In genomic region chr20:63273635-63274380, GRCh38 we compare ENCODE assay signal across 9 cellular contexts. TPM values are rescaled to one million over a fixed set of nuclear protein-coding genes. Genes with fewer than 3 reads are reported as not detected.
A peak's percentile ranks its signal among the peaks of the same experiment; 100 is the strongest.
DNase-seq lines count a peak whose midpoint lies in the region; ATAC-seq and TF ChIP-seq lines count a peak whose summit lies in the region.
"Had no signal": no experiment of that assay in that cellular context is flagged by ENCODE, and none has a peak within 500 bp of the region (broad histone marks: within the 10 kb centered on the region; RNA-seq: fewer than 3 reads in every experiment).

No MANE protein-coding gene starts in this region.

- in situ Hi-C loops in IMR-90 (cut with MboI; ENCODE audit: low sequenced_read_pairs) = loop anchor here (5.0 kb wide), 1 partner anchor 42 kb away; no protein-coding TSS in a partner anchor
- in situ Hi-C loops in G401 (cut with HindIII; ENCODE audit: low sequenced_read_pairs) = no loop called here

- H3K27ac ChIP-seq in BLaER1 treated with 17β-estradiol and CSF1 and Interleukin-3, amounts not matched to agents 10 nM and 100 nM = peak overlapping the region in 10 of 11 experiments; percentile 65 to 86 (median 81); a peak in 20 of 22 replicates
- H3K27ac ChIP-seq in IMR-90 (ENCODE audit: insufficient read depth, low read length) (no peak overlapping the region; the same call in 1 of the 2 replicates), lung (ENCODE audit: low read depth in 1 of 2, low read length in 1 of 2) (no peak overlapping the region)

- H3K23ac ChIP-seq in IMR-90 (ENCODE audit: low read depth, low read length) = peak overlapping the region; percentile 88; the same call in 1 of the 2 replicates

- no peak for TF ChIP-seq RAD21 in IMR-90 (IDR thresholded peaks at IDR 0.05; ENCODE audit: low read length)

- 0 out of 2 replicates have a peak overlapping the region, but pooled peaks have one; percentile 73 for H3K14ac ChIP-seq in IMR-90 (replicated peaks; ENCODE audit: low read depth, low read length)

- no peak overlapping the region for H2AFZ ChIP-seq in IMR-90 (replicated peaks; ENCODE audit: low read length, poor library complexity)

- H2BK5ac ChIP-seq in IMR-90 (ENCODE audit: low read depth, low read length, poor library complexity, severe bottlenecking) = peak overlapping the region; percentile 58

- TF ChIP-seq CTCF in IMR-90 (conservative IDR thresholded peaks at IDR 0.05; ENCODE audit: low read depth, low read length) (no peak), brain (conservative IDR thresholded peaks at IDR 0.05) (no peak), lung (IDR thresholded peaks at IDR 0.05; ENCODE audit: control extremely low read depth, extremely low read depth) (no peak)

- H2BK15ac ChIP-seq in IMR-90 (ENCODE audit: low read depth, low read length) = no peak overlapping the region

- H3K4me3 ChIP-seq in BLaER1 treated with 17β-estradiol and CSF1 and Interleukin-3, amounts not matched to agents 10 nM and 100 nM = peak overlapping the region; percentile 86 to 97 (median 93)
- H3K4me3 ChIP-seq in IMR-90 (ENCODE audit: insufficient read depth, low read depth, low read length) (peak overlapping the region; percentile 72), lung (peak overlapping the region; percentile 18)

- TSS peak; percentile 71 for BruUV-seq in IMR-90 (replicated peaks; lab: Mats Ljungman, UMichigan)

- H3K27me3 Mint-ChIP-seq in brain = peaks cover 6% of the 10 kb centered on the region

- peak; percentile 10 for ATAC-seq in IMR-90 (ENCODE audit: low read depth)
- ATAC-seq in lung (ENCODE audit: insufficient read depth, low FRiP score) = no peak
- no peak for ATAC-seq in HG02759 (IDR thresholded peaks at IDR 0.05; ENCODE audit: unreplicated experiment)

- no peaks in the 10 kb centered on the region for H3K9me3 Mint-ChIP-seq in brain

- peaks cover 47% of the 10 kb centered on the region for H3K4me1 Mint-ChIP-seq in brain

- dilution Hi-C loops in IMR-90 (cut with HindIII; ENCODE audit: low sequenced_read_pairs, unreplicated experiment) = no loop called here

- no peak overlapping the region for H2BK20ac ChIP-seq in IMR-90 (ENCODE audit: low read depth, low read length)

- H2BK120ac ChIP-seq in IMR-90 (ENCODE audit: low read depth, low read length) = no peak overlapping the region

- intact Hi-C loops in IMR-90 (cut with micrococcal nuclease) = loop anchor here (5.0 kb wide), 2 partner anchors 42 to 57 kb away; partner anchors contain the start of gene YTHDF1

- no peaks in the 10 kb centered on the region for H3K9me3 ChIP-seq in BLaER1 treated with 17β-estradiol and CSF1 and Interleukin-3, amounts not matched to agents 10 nM and 100 nM (replicated peaks in 1 of 11)
- H3K9me3 ChIP-seq in IMR-90 (ENCODE audit: control insufficient read depth, insufficient read depth, low read length) (no peaks in the 10 kb centered on the region), lung (ENCODE audit: control insufficient read depth in 2 of 2, insufficient read depth in 1 of 2, low read length in 1 of 2) (no peaks in the 10 kb centered on the region)

- H3K4me1 ChIP-seq in BLaER1 treated with 17β-estradiol and CSF1 and Interleukin-3, amounts not matched to agents 10 nM and 100 nM = peaks cover 34 to 42% (median 39%) of the 10 kb centered on the region in 10 experiments
- H3K4me1 ChIP-seq in IMR-90 (ENCODE audit: control insufficient read depth, insufficient read depth, low read length) = peaks cover 12% of the 10 kb centered on the region
- H3K4me1 ChIP-seq in lung (ENCODE audit: control insufficient read depth in 2 of 2, insufficient read depth in 2 of 2, low read length in 2 of 2) = peaks cover 0 to 7% of the 10 kb centered on the region in 2 donors

- peaks cover 46 to 59% (median 54%) of the 10 kb centered on the region in 11 experiments for H4K20me1 ChIP-seq in BLaER1 treated with 17β-estradiol and CSF1 and Interleukin-3, amounts not matched to agents 10 nM and 100 nM
- peaks cover 56% of the 10 kb centered on the region for H4K20me1 ChIP-seq in IMR-90 (ENCODE audit: insufficient read depth, low read length)

- H3K27ac Mint-ChIP-seq in brain = peak overlapping the region; percentile 90 to 96 (median 93)

- peaks cover 8% of the 10 kb centered on the region; the same call in 1 of the 2 replicates for H3K9me1 ChIP-seq in IMR-90 (ENCODE audit: insufficient read depth, low read length)

- H4K8ac ChIP-seq in IMR-90 (ENCODE audit: low read depth in 2 of 2, low read length in 2 of 2) = peak overlapping the region in 1 of 2 experiments; percentile 57; a peak in 1 of 4 replicates

- H2AK9ac ChIP-seq in IMR-90 (replicated peaks; ENCODE audit: low read depth, low read length, poor library complexity) = peak overlapping the region; percentile 48

- peaks cover 8 to 49% of the 10 kb centered on the region in 2 experiments; a peak in 3 of 4 replicates for H3K79me1 ChIP-seq in IMR-90 (ENCODE audit: low read depth in 1 of 2, low read length in 2 of 2)

- DNase-seq in IMR-90 (peak; percentile 88), lung (ENCODE audit: low spot score) (no peak), G401 (ENCODE audit: low spot score) (no peak), DMS79 treated with DMSO at 0.1 percent for 48 hours (lab: John Stamatoyannopoulos, UW) (no peak), NOMO-1 (lab: John Stamatoyannopoulos, UW; ENCODE audit: unreplicated experiment in 2 of 2) (no peak)

- H2AK5ac ChIP-seq in IMR-90 (ENCODE audit: low read depth, low read length) = peak overlapping the region; percentile 47

- peak overlapping the region; percentile 37; the same call in 1 of the 2 replicates for H3K56ac ChIP-seq in IMR-90 (ENCODE audit: extremely low read depth, insufficient read depth, low read length)

- peaks cover 34 to 44% (median 37%) of the 10 kb centered on the region in 11 experiments for H3K36me3 ChIP-seq in BLaER1 treated with 17β-estradiol and CSF1 and Interleukin-3, amounts not matched to agents 10 nM and 100 nM
- peaks cover 32% of the 10 kb centered on the region for H3K36me3 ChIP-seq in IMR-90 (ENCODE audit: control insufficient read depth, insufficient read depth, low read length)
- peaks cover 0 to 31% of the 10 kb centered on the region in 2 donors for H3K36me3 ChIP-seq in lung (ENCODE audit: control insufficient read depth in 2 of 2, insufficient read depth in 2 of 2, low read length in 2 of 2)

- H3K36me3 Mint-ChIP-seq in brain = peaks cover 22% of the 10 kb centered on the region

- 48% methylated on average over 4 of the region's 20 CpGs; no CpG with 5 or more reads in 1 of the 2 experiments for WGBS in IMR-90 (ENCODE audit: extremely low coverage in 2 of 2, insufficient read length in 1 of 2), 2 experiments
- 40 to 52% methylated on average over 20 of the region's 20 CpGs for WGBS in lung, 2 donors

- peak overlapping the region; percentile 4; the same call in 1 of the 2 replicates for H3K4ac ChIP-seq in IMR-90 (ENCODE audit: low read depth, low read length)

- H3K18ac ChIP-seq in IMR-90 (ENCODE audit: low read depth, low read length) = no peak overlapping the region

- POLR2A ChIA-PET in IMR-90 (lab: Charles Lee; ENCODE audit: unreplicated experiment) = interaction anchor here (0.6 kb wide), 1 partner anchor 42 kb away, joined by 5 read pairs; no protein-coding TSS in a partner anchor

- peak; percentile 76; the same call in 1 of the 2 replicates for TF ChIP-seq POLR2A in IMR-90 (IDR thresholded peaks at IDR 0.05; ENCODE audit: low read depth, low read length)

- peak overlapping the region; percentile 89 to 100 (median 97) for H3K4me2 ChIP-seq in BLaER1 treated with 17β-estradiol and CSF1 and Interleukin-3, amounts not matched to agents 10 nM and 100 nM
- H3K4me2 ChIP-seq in IMR-90 (ENCODE audit: low read depth, low read length) = peak overlapping the region; percentile 97

- CTCF ChIA-PET in IMR-90 (lab: Yijun Ruan, JAX) = interaction anchor here (1.0 kb wide), 1 partner anchor 51 kb away, joined by 3 read pairs; no protein-coding TSS in a partner anchor

- H4K91ac ChIP-seq in IMR-90 (ENCODE audit: insufficient read depth, low read depth, low read length) = peak overlapping the region; percentile 15; the same call in 1 of the 2 replicates

- H3K9ac ChIP-seq in BLaER1 treated with 17β-estradiol and CSF1 and Interleukin-3, amounts not matched to agents 10 nM and 100 nM = peak overlapping the region; percentile 85 to 93 (median 89)
- H3K9ac ChIP-seq in IMR-90 (ENCODE audit: low read depth, low read length) = peak overlapping the region; percentile 95

- H4K5ac ChIP-seq in IMR-90 (ENCODE audit: low read depth, low read length) = no peak overlapping the region

- peaks cover 0 to 19% (median 11%) of the 10 kb centered on the region in 11 experiments; a peak in 11 of 22 replicates for H3K27me3 ChIP-seq in BLaER1 treated with 17β-estradiol and CSF1 and Interleukin-3, amounts not matched to agents 10 nM and 100 nM
- no peaks in the 10 kb centered on the region for H3K27me3 ChIP-seq in IMR-90 (ENCODE audit: control insufficient read depth, insufficient read depth, low read length)
- no peaks in the 10 kb centered on the region for H3K27me3 ChIP-seq in lung (ENCODE audit: control insufficient read depth, insufficient read depth)

- H3K4me3 Mint-ChIP-seq in brain = peak overlapping the region; percentile 91 to 98 (median 94)

RNA-seq across cellular contexts. Expression of gene ARFGAP1, which starts 1.2 kb away (rescaled TPM):
- total RNA-seq in IMR-90 (2012; rRNA removed) (54.7 and 59.1 TPM in 2 replicates), lung (100 to 1,000 TPM in 1 of 2 donors, 10 to 100 TPM in 1; 47.0 to 108 TPM)
- polyA plus RNA-seq in IMR-90 (2012; rRNA removed) (194 and 203 TPM in 2 replicates), brain (ENCODE audit: insufficient read depth, low read depth, low replicate concordance) (42.2 TPM), lung (100 to 1,000 TPM in 1 of 2 donors, 10 to 100 TPM in 1; 70.8 to 104 TPM)
- 96.9 and 108 TPM in 2 replicates for polyA plus RNA-seq in IMR-90 (2012; cell fraction: cytosol; rRNA removed)
- 1,020 and 2,202 TPM in 2 replicates for polyA plus RNA-seq in IMR-90 (2012; cell fraction: nucleus; rRNA removed; ENCODE audit: low replicate concordance)
- 69.8 and 86.8 TPM in 2 replicates for total RNA-seq in G401 (2014; rRNA removed; shearing (Covaris generic))

RNA-seq across cellular contexts. Expression of gene COL20A1, which starts 19.2 kb away (rescaled TPM):
- total RNA-seq in IMR-90 (2012; rRNA removed) (not detected in 2 replicates), lung (under 1 TPM in 1 of 2 donors, not detected in 1; 0.06 TPM)
- polyA plus RNA-seq in IMR-90 (2012; rRNA removed) (not detected in 2 replicates), brain (ENCODE audit: insufficient read depth, low read depth, low replicate concordance) (4.3 TPM), lung (under 1 TPM in 1 of 2 donors, not detected in 1; 0.09 TPM)
- not detected in 2 replicates for polyA plus RNA-seq in IMR-90 (2012; cell fraction: cytosol; rRNA removed)
- polyA plus RNA-seq in IMR-90 (2012; cell fraction: nucleus; rRNA removed; ENCODE audit: low replicate concordance) = 0.07 and 0.10 TPM in 2 replicates
- total RNA-seq in G401 (2014; rRNA removed; shearing (Covaris generic)) = not detected in 2 replicates

RNA-seq across cellular contexts. Expression of gene NKAIN4, which starts 19.5 kb away (rescaled TPM):
- total RNA-seq in IMR-90 (2012; rRNA removed) (not detected in 2 replicates), lung (1 to 10 TPM in 1 of 2 donors, not detected in 1; 1.7 TPM)
- polyA plus RNA-seq in IMR-90 (2012; rRNA removed) (not detected in 2 replicates), brain (ENCODE audit: insufficient read depth, low read depth, low replicate concordance) (17.7 TPM), lung (under 1 TPM in 1 of 2 donors, not detected in 1; 0.10 TPM)
- polyA plus RNA-seq in IMR-90 (2012; cell fraction: cytosol; rRNA removed) = not detected in 2 replicates
- polyA plus RNA-seq in IMR-90 (2012; cell fraction: nucleus; rRNA removed; ENCODE audit: low replicate concordance) = not detected in 2 replicates
- 6.8 and 11.3 TPM in 2 replicates for total RNA-seq in G401 (2014; rRNA removed; shearing (Covaris generic))
- total RNA-seq: T-helper 1 cell treated with Interleukin-12 subunit alpha and Interleukin-12 subunit beta and Interleukin-4 antibody, amounts not matched to agents 30 ng/mL and 1 ng/mL, for 36 hours had no signal

RNA-seq across cellular contexts. Expression of gene BIRC7, which starts 38.1 kb away (rescaled TPM):
- total RNA-seq in IMR-90 (2012; rRNA removed) = not detected in 2 replicates
- not detected in 2 replicates for polyA plus RNA-seq in IMR-90 (2012; rRNA removed)
- polyA plus RNA-seq in IMR-90 (2012; cell fraction: cytosol; rRNA removed) = 0.02 TPM in 1 of 2 replicates, not detected in the other
- not detected in 2 replicates for polyA plus RNA-seq in IMR-90 (2012; cell fraction: nucleus; rRNA removed; ENCODE audit: low replicate concordance)
- polyA plus RNA-seq in brain (ENCODE audit: insufficient read depth, low read depth, low replicate concordance) = not detected
- total RNA-seq in lung = under 1 TPM in 1 of 2 donors, not detected in 1; 0.71 TPM
- 1 to 10 TPM in 1 of 2 donors, under 1 TPM in 1; 0.57 to 1.2 TPM for polyA plus RNA-seq in lung
- 68.2 and 78.4 TPM in 2 replicates for total RNA-seq in G401 (2014; rRNA removed; shearing (Covaris generic))
- total RNA-seq: T-helper 1 cell treated with Interleukin-12 subunit alpha and Interleukin-12 subunit beta and Interleukin-4 antibody, amounts not matched to agents 30 ng/mL and 1 ng/mL, for 36 hours had no signal

RNA-seq across cellular contexts. Expression of gene YTHDF1, which starts 57.9 kb away (rescaled TPM):
- total RNA-seq in IMR-90 (2012; rRNA removed) (10.9 and 13.9 TPM in 2 replicates), lung (10 to 100 TPM; 23.7 to 33.8 TPM)
- polyA plus RNA-seq in IMR-90 (2012; rRNA removed) (21.3 and 22.6 TPM in 2 replicates), brain (ENCODE audit: insufficient read depth, low read depth, low replicate concordance) (41.3 TPM), lung (10 to 100 TPM; 21.9 to 24.4 TPM)
- polyA plus RNA-seq in IMR-90 (2012; cell fraction: cytosol; rRNA removed) = 11.8 and 17.6 TPM in 2 replicates
- 28.4 and 31.6 TPM in 2 replicates for polyA plus RNA-seq in IMR-90 (2012; cell fraction: nucleus; rRNA removed; ENCODE audit: low replicate concordance)
- 22.7 and 27.1 TPM in 2 replicates for total RNA-seq in G401 (2014; rRNA removed; shearing (Covaris generic))

Comparison
In these comparisons a context has a peak if more than half of its experiments do, and no peak if none do; other contexts are left out.
1. H3K27ac ChIP-seq: peak in BLaER1 treated with 17β-estradiol and CSF1 and Interleukin-3, amounts not matched to agents 10 nM and 100 nM (10 of 11); none in IMR-90 (single experiment) and lung (0 of 2).
2. H3K4me3 ChIP-seq: peak in every context shown above with its lines; median percentile 93 in BLaER1 treated with 17β-estradiol and CSF1 and Interleukin-3, amounts not matched to agents 10 nM and 100 nM; 72 in IMR-90; 18 in lung.